Comparison of ENCODE assay signal across 18 cellular contexts in genomic region chr6:16179063-16179462, GRCh38. TPM values are rescaled to one million over a fixed set of nuclear protein-coding genes. Genes with fewer than 3 reads are reported as not detected.
DNase-seq lines count a peak whose midpoint lies in the region; ATAC-seq and TF ChIP-seq lines count a peak whose summit lies in the region.
"Had no signal": no experiment of that assay in that cellular context is flagged by ENCODE, and none has a peak within 500 bp of the region (broad histone marks: within the 10 kb centered on the region; RNA-seq: fewer than 3 reads in every experiment).

No MANE protein-coding gene starts in this region.

- H3K9me3 Mint-ChIP-seq in activated CD8-positive, alpha-beta T cell treated with anti-CD3 and anti-CD28 coated beads, Interleukin-2, amount 10 ng/mL, durations not matched to agents 7 days and 5 days (ENCODE audit: insufficient read depth): peaks cover 39% of the 10 kb centered on the region
- H3K9me3 Mint-ChIP-seq in activated CD8-positive, alpha-beta T cell treated with anti-CD3 and anti-CD28 coated beads for 36 hours: peaks cover 18% of the 10 kb centered on the region
- peaks cover 9 to 39% (median 29%) of the 10 kb centered on the region in 8 donors for H3K9me3 Mint-ChIP-seq in CD4-positive, alpha-beta memory T cell

- intact Hi-C loops in activated CD8-positive, alpha-beta T cell treated with anti-CD3 and anti-CD28 coated beads for 36 hours (cut with micrococcal nuclease): no loop called here
- intact Hi-C loops in CD4-positive, alpha-beta memory T cell (cut with micrococcal nuclease): no loop called here

- CTCF ChIA-PET in activated CD8-positive, alpha-beta T cell treated with anti-CD3 and anti-CD28 coated beads, Interleukin-2, amount 10 ng/mL, durations not matched to agents 7 days and 5 days (lab: Charles Lee): interaction anchor here (1.1 to 5.7 kb wide), 5 partner anchors 9 to 49 kb away, joined by 3 to 77 read pairs (median 13); partner anchors contain the start of gene MYLIP
- CTCF ChIA-PET in activated CD8-positive, alpha-beta T cell treated with anti-CD3 and anti-CD28 coated beads for 36 hours (lab: Charles Lee): interaction anchor here (1.2 to 1.9 kb wide), 3 partner anchors 11 to 50 kb away, joined by 3 to 7 read pairs (median 3); partner anchors contain the start of gene MYLIP
- CTCF ChIA-PET in CD4-positive, alpha-beta memory T cell (lab: Charles Lee; ENCODE audit: partially characterized antibody): interaction anchor here (1.4 to 7.7 kb wide), 4 partner anchors 9 to 485 kb away, joined by 3 to 158 read pairs (median 17); partner anchors contain the start of gene MYLIP

- H3K4me1 Mint-ChIP-seq in activated CD8-positive, alpha-beta T cell treated with anti-CD3 and anti-CD28 coated beads, Interleukin-2, amount 10 ng/mL, durations not matched to agents 7 days and 5 days (ENCODE audit: low read depth): peaks cover 43% of the 10 kb centered on the region
- H3K4me1 Mint-ChIP-seq in activated CD8-positive, alpha-beta T cell treated with anti-CD3 and anti-CD28 coated beads for 36 hours (ENCODE audit: low read depth): peaks cover 32% of the 10 kb centered on the region
- H3K4me1 Mint-ChIP-seq in CD4-positive, alpha-beta memory T cell: peaks cover 22 to 44% (median 33%) of the 10 kb centered on the region in 4 donors

- peak overlapping the region; percentile 96 for H3K27ac Mint-ChIP-seq in activated CD8-positive, alpha-beta T cell treated with anti-CD3 and anti-CD28 coated beads, Interleukin-2, amount 10 ng/mL, durations not matched to agents 7 days and 5 days
- H3K27ac Mint-ChIP-seq in activated CD8-positive, alpha-beta T cell treated with anti-CD3 and anti-CD28 coated beads for 36 hours: no peak overlapping the region
- H3K27ac Mint-ChIP-seq in CD4-positive, alpha-beta memory T cell: peak overlapping the region in 4 of 7 donors; percentile 85 to 96 (median 91)
- H3K27ac Mint-ChIP-seq: H9 had no signal

- H3K36me3 ChIP-seq in CD4-positive, alpha-beta memory T cell (ENCODE audit: insufficient read depth, low read length): no peaks in the 10 kb centered on the region

- H3K9me3 ChIP-seq in CD4-positive, alpha-beta memory T cell (ENCODE audit: control insufficient read depth in 1 of 2, low read length in 2 of 2): peaks cover 0 to 4% of the 10 kb centered on the region in 2 donors

- POLR2A ChIA-PET in activated CD8-positive, alpha-beta T cell treated with anti-CD3 and anti-CD28 coated beads, Interleukin-2, amount 10 ng/mL, durations not matched to agents 7 days and 5 days (lab: Charles Lee): interaction anchor here (0.6 to 5.7 kb wide), 3 partner anchors 42 to 217 kb away, joined by 4 to 61 read pairs (median 6); partner anchors contain the start of gene MYLIP
- POLR2A ChIA-PET in activated CD8-positive, alpha-beta T cell treated with anti-CD3 and anti-CD28 coated beads for 36 hours (lab: Charles Lee): interaction anchor here (0.7 kb wide), 1 partner anchor 32 kb away, joined by 3 read pairs; no protein-coding TSS in a partner anchor
- POLR2A ChIA-PET in CD4-positive, alpha-beta memory T cell (lab: Charles Lee; ENCODE audit: partially characterized antibody): interaction anchor here (1.2 to 7.3 kb wide), 4 partner anchors 10 to 517 kb away, joined by 3 to 82 read pairs (median 4); partner anchors contain the start of gene MYLIP

- H3K27me3 Mint-ChIP-seq in activated CD8-positive, alpha-beta T cell treated with anti-CD3 and anti-CD28 coated beads, Interleukin-2, amount 10 ng/mL, durations not matched to agents 7 days and 5 days (ENCODE audit: low read depth): peaks cover 8% of the 10 kb centered on the region
- no peaks in the 10 kb centered on the region for H3K27me3 Mint-ChIP-seq in activated CD8-positive, alpha-beta T cell treated with anti-CD3 and anti-CD28 coated beads for 36 hours
- no peaks in the 10 kb centered on the region for H3K27me3 Mint-ChIP-seq in CD4-positive, alpha-beta memory T cell
- H3K27me3 Mint-ChIP-seq: IgD-negative memory B cell had no signal

- DNase-seq in activated CD8-positive, alpha-beta T cell treated with anti-CD3 and anti-CD28 coated beads, Interleukin-2, amount 10 ng/mL, durations not matched to agents 7 days and 5 days: no peak
- DNase-seq in activated CD8-positive, alpha-beta T cell treated with anti-CD3 and anti-CD28 coated beads for 36 hours: no peak
- DNase-seq in CD4-positive, alpha-beta memory T cell: no peak
- no peak for DNase-seq in RKO (ENCODE audit: low spot score)
- no peak for DNase-seq in effector CD8-positive, alpha-beta T cell (lab: John Stamatoyannopoulos, UW)
- DNase-seq: 8988T; AML-193; C1 segment of cervical spinal cord; CD8-positive, alpha-beta T cell; COR-L47; DMS153; DMS79 treated with DMSO at 0.1 percent for 48 hours; EL; GOT3; H9 had no signal

- no peak overlapping the region for H3K27ac ChIP-seq in CD4-positive, alpha-beta memory T cell (ENCODE audit: low read depth, low read length)

- peaks cover 36% of the 10 kb centered on the region for H3K36me3 Mint-ChIP-seq in activated CD8-positive, alpha-beta T cell treated with anti-CD3 and anti-CD28 coated beads, Interleukin-2, amount 10 ng/mL, durations not matched to agents 7 days and 5 days (ENCODE audit: low read depth)
- H3K36me3 Mint-ChIP-seq in activated CD8-positive, alpha-beta T cell treated with anti-CD3 and anti-CD28 coated beads for 36 hours (ENCODE audit: low read depth): peaks cover 5% of the 10 kb centered on the region
- peaks cover 4 to 13% of the 10 kb centered on the region in 2 donors for H3K36me3 Mint-ChIP-seq in CD4-positive, alpha-beta memory T cell
- H3K36me3 Mint-ChIP-seq: IgD-negative memory B cell had no signal

- ATAC-seq in activated CD8-positive, alpha-beta T cell treated with anti-CD3 and anti-CD28 coated beads, Interleukin-2, amount 10 ng/mL, durations not matched to agents 7 days and 5 days: no peak
- ATAC-seq in activated CD8-positive, alpha-beta T cell treated with anti-CD3 and anti-CD28 coated beads for 36 hours: no peak
- ATAC-seq in esophagus mucosa: peak; percentile 50
- no peak for ATAC-seq in GM19397 (IDR thresholded peaks at IDR 0.05; ENCODE audit: unreplicated experiment)

- H3K4me3 Mint-ChIP-seq in activated CD8-positive, alpha-beta T cell treated with anti-CD3 and anti-CD28 coated beads, Interleukin-2, amount 10 ng/mL, durations not matched to agents 7 days and 5 days: no peak overlapping the region
- no peak overlapping the region for H3K4me3 Mint-ChIP-seq in activated CD8-positive, alpha-beta T cell treated with anti-CD3 and anti-CD28 coated beads for 36 hours
- H3K4me3 Mint-ChIP-seq in CD4-positive, alpha-beta memory T cell: no peak overlapping the region
- H3K4me3 Mint-ChIP-seq: CD8-positive, alpha-beta T cell; H9 had no signal

- TF ChIP-seq CTCF in activated CD8-positive, alpha-beta T cell treated with anti-CD3 and anti-CD28 coated beads for 36 hours (IDR thresholded peaks at IDR 0.05): no peak

- no peaks in the 10 kb centered on the region for H3K27me3 ChIP-seq in CD4-positive, alpha-beta memory T cell (ENCODE audit: insufficient read depth, low read length)

- H3K4me3 ChIP-seq in CD4-positive, alpha-beta memory T cell (ENCODE audit: low read length in 2 of 2): peak overlapping the region in 1 of 2 donors; percentile 13

- peaks cover 24% of the 10 kb centered on the region for H3K4me1 ChIP-seq in CD4-positive, alpha-beta memory T cell (ENCODE audit: insufficient read depth, low read length)

RNA-seq across cellular contexts. Expression of gene MYLIP, which starts 50.2 kb away (rescaled TPM):
- 10 to 100 TPM; 17.3 to 17.6 TPM for total RNA-seq in activated CD8-positive, alpha-beta T cell treated with anti-CD3 and anti-CD28 coated beads, Interleukin-2, amount 10 ng/mL, durations not matched to agents 7 days and 5 days
- 1 to 10 TPM; 7.7 to 8.1 TPM for total RNA-seq in activated CD8-positive, alpha-beta T cell treated with anti-CD3 and anti-CD28 coated beads for 36 hours
- 10 to 100 TPM; 17.5 to 19.9 TPM for total RNA-seq in CD4-positive, alpha-beta memory T cell
- 10 to 100 TPM; 71.9 to 88.8 TPM for polyA plus RNA-seq in CD4-positive, alpha-beta memory T cell
- total RNA-seq in esophagus mucosa: 10.6 TPM

RNA-seq across cellular contexts. Expression of gene GMPR, which starts 59.3 kb away (rescaled TPM):
- 10 to 100 TPM in 1 of 2 experiments, 1 to 10 TPM in 1; 8.9 to 11.0 TPM for total RNA-seq in activated CD8-positive, alpha-beta T cell treated with anti-CD3 and anti-CD28 coated beads, Interleukin-2, amount 10 ng/mL, durations not matched to agents 7 days and 5 days
- under 1 TPM; 0.31 to 0.65 TPM for total RNA-seq in activated CD8-positive, alpha-beta T cell treated with anti-CD3 and anti-CD28 coated beads for 36 hours
- not detected for total RNA-seq in CD4-positive, alpha-beta memory T cell
- under 1 TPM; 0.56 to 0.68 TPM for polyA plus RNA-seq in CD4-positive, alpha-beta memory T cell
- 0.80 TPM for total RNA-seq in esophagus mucosa
